In the genomic region with DNA sequence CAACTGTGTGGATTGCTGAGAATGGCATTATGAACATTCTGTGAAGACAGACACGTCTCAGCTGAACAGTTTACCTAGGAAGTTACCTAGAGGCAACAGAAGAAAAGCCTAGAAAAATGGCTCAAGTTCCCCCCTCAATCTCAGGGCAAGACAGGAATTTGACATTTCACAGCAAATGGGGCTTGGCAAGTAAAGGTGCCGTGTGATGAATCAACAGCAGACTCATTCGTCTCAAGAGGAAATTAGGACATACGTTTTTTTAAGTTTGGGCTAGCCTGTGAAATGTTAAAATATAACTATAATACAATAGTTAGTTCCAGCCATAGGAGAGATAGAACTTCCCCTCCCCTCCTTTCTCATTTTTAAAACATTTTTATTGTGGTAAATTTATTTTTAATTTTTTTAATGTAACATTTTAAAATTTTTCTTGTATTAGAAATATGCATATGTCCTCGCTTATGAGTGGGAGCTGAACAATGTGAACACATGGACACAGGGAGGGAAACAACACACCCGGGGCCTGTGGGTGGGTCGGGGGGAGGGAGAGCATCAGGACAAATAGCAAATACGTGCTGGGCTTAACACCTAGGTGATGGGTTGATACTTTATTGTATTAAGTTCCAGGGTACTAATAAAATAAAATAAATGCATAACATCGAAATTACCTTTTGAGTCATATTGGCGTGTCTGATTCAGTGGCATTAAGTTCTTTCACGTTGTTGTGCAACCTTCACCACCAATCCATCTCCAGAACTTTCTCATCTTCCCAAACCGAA, we compare ENCODE assay signal across 1 cellular context.
TF ChIP-seq lines count a peak whose summit lies in the region.

No MANE protein-coding gene starts in this region.

TF ChIP-seq in A549, 52 proteins besides CTCF, POLR2A, EP300 and RAD21 (continued from another document):
- TF ChIP-seq, protein P1, sequence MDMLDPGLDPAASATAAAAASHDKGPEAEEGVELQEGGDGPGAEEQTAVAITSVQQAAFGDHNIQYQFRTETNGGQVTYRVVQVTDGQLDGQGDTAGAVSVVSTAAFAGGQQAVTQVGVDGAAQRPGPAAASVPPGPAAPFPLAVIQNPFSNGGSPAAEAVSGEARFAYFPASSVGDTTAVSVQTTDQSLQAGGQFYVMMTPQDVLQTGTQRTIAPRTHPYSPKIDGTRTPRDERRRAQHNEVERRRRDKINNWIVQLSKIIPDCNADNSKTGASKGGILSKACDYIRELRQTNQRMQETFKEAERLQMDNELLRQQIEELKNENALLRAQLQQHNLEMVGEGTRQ (IDR thresholded peaks at IDR 0.05) = no peak
- TF ChIP-seq FOXS1 (CRISPR knock-in tag; IDR thresholded peaks at IDR 0.05) (no peak), GATA3 (IDR thresholded peaks at IDR 0.05; ENCODE audit: borderline replicate concordance) (no peak), RFX5 (IDR thresholded peaks at IDR 0.05) (no peak), ZSCAN20 (CRISPR knock-in tag; IDR thresholded peaks at IDR 0.05) (no peak), BHLHE40 (IDR thresholded peaks at IDR 0.05; ENCODE audit: low read depth, low read length) (no peak), ZNF302 (CRISPR knock-in tag; IDR thresholded peaks at IDR 0.05) (no peak)
- TF ChIP-seq, protein P2, sequence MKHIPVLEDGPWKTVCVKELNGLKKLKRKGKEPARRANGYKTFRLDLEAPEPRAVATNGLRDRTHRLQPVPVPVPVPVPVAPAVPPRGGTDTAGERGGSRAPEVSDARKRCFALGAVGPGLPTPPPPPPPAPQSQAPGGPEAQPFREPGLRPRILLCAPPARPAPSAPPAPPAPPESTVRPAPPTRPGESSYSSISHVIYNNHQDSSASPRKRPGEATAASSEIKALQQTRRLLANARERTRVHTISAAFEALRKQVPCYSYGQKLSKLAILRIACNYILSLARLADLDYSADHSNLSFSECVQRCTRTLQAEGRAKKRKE (CRISPR knock-in tag; IDR thresholded peaks at IDR 0.05; ENCODE audit: low read depth) = no peak
